Comparison of ENCODE assay signal across 15 cellular contexts in the genomic region with DNA sequence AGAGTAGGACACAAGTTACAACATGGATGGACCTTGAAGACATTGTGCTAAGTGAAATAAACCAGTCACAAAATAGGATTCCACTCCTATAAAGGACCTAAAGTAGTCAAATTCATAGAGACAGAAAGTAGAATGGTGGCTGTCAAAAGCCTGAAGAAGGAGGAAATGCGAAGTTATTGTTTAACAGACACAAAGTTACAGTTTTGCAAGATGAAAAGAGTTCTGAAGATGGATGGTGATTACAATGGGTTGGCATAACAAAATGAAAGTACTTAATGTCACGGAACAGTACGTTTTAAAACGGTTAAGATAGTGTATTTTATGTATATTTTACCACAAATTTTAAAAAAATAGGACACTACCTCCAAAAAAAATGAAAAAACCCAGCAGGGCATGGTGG. TPM values are rescaled to one million over a fixed set of nuclear protein-coding genes. Genes with fewer than 3 reads are reported as not detected.
A peak's percentile ranks its signal among the peaks of the same experiment; 100 is the strongest.
DNase-seq lines count a peak whose midpoint lies in the region; ATAC-seq lines count a peak whose summit lies in the region.
"Had no signal": no experiment of that assay in that cellular context is flagged by ENCODE, and none has a peak within 500 bp of the region (broad histone marks: within the 10 kb centered on the region; RNA-seq: fewer than 3 reads in every experiment).

No MANE protein-coding gene starts in this region.

- H3K4me2 ChIP-seq in BLaER1 treated with 17β-estradiol and CSF1 and Interleukin-3, amounts not matched to agents 10 nM and 100 nM, result peak overlapping the region in 9 of 11 experiments; percentile 13 to 92 (median 76); a peak in 13 of 22 replicates

- no peaks in the 10 kb centered on the region for H3K27me3 Mint-ChIP-seq in activated naive CD8-positive, alpha-beta T cell treated with anti-CD3 and anti-CD28 coated beads for 36 hours

- no peak overlapping the region for H3K27ac ChIP-seq in BLaER1 treated with 17β-estradiol and CSF1 and Interleukin-3, amounts not matched to agents 10 nM and 100 nM
- H3K27ac ChIP-seq: BLaER1, neutrophil had no signal

- peaks cover 0 to 99% (median 32%) of the 10 kb centered on the region in 11 experiments; a peak in 18 of 22 replicates for H4K20me1 ChIP-seq in BLaER1 treated with 17β-estradiol and CSF1 and Interleukin-3, amounts not matched to agents 10 nM and 100 nM

- H3K27ac Mint-ChIP-seq in activated naive CD8-positive, alpha-beta T cell treated with anti-CD3 and anti-CD28 coated beads for 36 hours, result peak overlapping the region; percentile 61

- peaks cover 0 to 17% (median 0%) of the 10 kb centered on the region in 11 experiments; a peak in 4 of 22 replicates for H3K9me3 ChIP-seq in BLaER1 treated with 17β-estradiol and CSF1 and Interleukin-3, amounts not matched to agents 10 nM and 100 nM (replicated peaks in 1 of 11)
- no peaks in the 10 kb centered on the region for H3K9me3 ChIP-seq in MG63
- H3K9me3 ChIP-seq: neutrophil, spleen, uterus had no signal

- peaks cover 55% of the 10 kb centered on the region for H3K36me3 Mint-ChIP-seq in activated naive CD8-positive, alpha-beta T cell treated with anti-CD3 and anti-CD28 coated beads for 36 hours

- peaks cover 36 to 61% (median 50%) of the 10 kb centered on the region in 10 experiments for H3K4me1 ChIP-seq in BLaER1 treated with 17β-estradiol and CSF1 and Interleukin-3, amounts not matched to agents 10 nM and 100 nM

- no peak overlapping the region for H3K9ac ChIP-seq in BLaER1 treated with 17β-estradiol and CSF1 and Interleukin-3, amounts not matched to agents 10 nM and 100 nM
- H3K9ac ChIP-seq: BLaER1 had no signal

- no peak overlapping the region for H3K4me3 ChIP-seq in BLaER1 treated with 17β-estradiol and CSF1 and Interleukin-3, amounts not matched to agents 10 nM and 100 nM
- no peak overlapping the region for H3K4me3 ChIP-seq in MG63
- H3K4me3 ChIP-seq: BLaER1, spleen, uterus had no signal

- H3K9me3 Mint-ChIP-seq in activated naive CD8-positive, alpha-beta T cell treated with anti-CD3 and anti-CD28 coated beads for 36 hours, result no peaks in the 10 kb centered on the region

- H3K36me3 ChIP-seq in BLaER1 treated with 17β-estradiol and CSF1 and Interleukin-3, amounts not matched to agents 10 nM and 100 nM, result peaks cover 0 to 55% (median 23%) of the 10 kb centered on the region in 11 experiments; a peak in 12 of 22 replicates
- no peaks in the 10 kb centered on the region for H3K36me3 ChIP-seq in MG63
- H3K36me3 ChIP-seq: neutrophil, uterus had no signal

- ATAC-seq in GM18907 (IDR thresholded peaks at IDR 0.05; ENCODE audit: unreplicated experiment) (peak; percentile 45), HG03196 (IDR thresholded peaks at IDR 0.05; ENCODE audit: unreplicated experiment) (peak; percentile 35)
- ATAC-seq: left lobe of liver had no signal

- H3K27me3 ChIP-seq in BLaER1 treated with 17β-estradiol and CSF1 and Interleukin-3, amounts not matched to agents 10 nM and 100 nM, result no peaks in the 10 kb centered on the region
- H3K27me3 ChIP-seq in MG63, result no peaks in the 10 kb centered on the region
- H3K27me3 ChIP-seq: BLaER1, neutrophil, spleen, uterus had no signal

- H3K4me3 Mint-ChIP-seq in activated naive CD8-positive, alpha-beta T cell treated with anti-CD3 and anti-CD28 coated beads for 36 hours, result peak overlapping the region; percentile 20

- no peak for DNase-seq in activated naive CD8-positive, alpha-beta T cell treated with anti-CD3 and anti-CD28 coated beads for 36 hours
- no peak for DNase-seq in nucleus accumbens (lab: John Stamatoyannopoulos, UW)
- DNase-seq in SIG-M5 (lab: John Stamatoyannopoulos, UW), result no peak
- DNase-seq in MG63, result no peak
- no peak for DNase-seq in middle frontal gyrus (ENCODE audit: extremely low spot score, low spot score)
- DNase-seq: NCI-H1048, NCI-H510A, spleen, uterus had no signal

- peaks cover 83% of the 10 kb centered on the region for H3K4me1 Mint-ChIP-seq in activated naive CD8-positive, alpha-beta T cell treated with anti-CD3 and anti-CD28 coated beads for 36 hours

RNA-seq across cellular contexts. Expression of a gene that starts 34.8 kb away (rescaled TPM):
- 10 to 100 TPM; 38.4 to 38.7 TPM for total RNA-seq in activated naive CD8-positive, alpha-beta T cell treated with anti-CD3 and anti-CD28 coated beads for 36 hours
- 1.7 and 2.4 TPM in 2 replicates for total RNA-seq in MG63 (2014; rRNA removed; shearing (Covaris generic); ENCODE audit: low replicate concordance)

Comparison
In these comparisons a context has a peak if more than half of its experiments do, and no peak if none do; other contexts are left out.
1. RNA of a gene that starts 34.8 kb away (total RNA-seq): 38.4 to 38.7 TPM in activated naive CD8-positive, alpha-beta T cell treated with anti-CD3 and anti-CD28 coated beads for 36 hours; 1.7 to 2.4 TPM in MG63; every median in the first group is over 10 times any median in the second.